Comparison of ENCODE assay signal across 8 cellular contexts in the genomic region with DNA sequence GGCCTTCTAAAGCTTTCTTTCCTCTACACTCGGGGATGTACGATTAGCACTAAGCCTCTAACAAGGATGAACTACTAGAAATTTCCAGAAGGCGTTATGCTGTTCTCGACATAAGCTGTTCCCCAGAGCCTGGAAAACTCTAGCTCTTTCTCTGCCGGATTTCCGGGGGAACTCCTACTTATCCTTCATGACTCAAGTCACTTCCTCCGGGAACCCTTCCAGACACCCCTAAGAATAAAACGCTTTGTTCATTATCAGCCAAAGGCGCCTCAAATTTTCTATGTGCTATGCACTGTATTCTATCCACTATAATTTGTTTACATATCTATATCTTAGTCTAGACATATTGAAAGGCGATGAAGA. TPM values are rescaled to one million over a fixed set of nuclear protein-coding genes. Genes with fewer than 3 reads are reported as not detected.
DNase-seq lines count a peak whose midpoint lies in the region; ATAC-seq and TF ChIP-seq lines count a peak whose summit lies in the region.

No MANE protein-coding gene starts in this region.

- peaks cover 12% of the 10 kb centered on the region for H3K4me1 ChIP-seq in fibroblast of lung (ENCODE audit: control insufficient read depth, extremely low read depth, insufficient read depth, low read length)
- peaks cover 39% of the 10 kb centered on the region for H3K4me1 ChIP-seq in vagina

- DNase-seq in BJ (ENCODE audit: low read depth) (no peak), HFFc6 (peak; percentile 71), fibroblast of lung (ENCODE audit: low read depth in 2 of 2) (peak; percentile 63 to 77), myocyte (ENCODE audit: low read depth) (peak; percentile 79), vagina (ENCODE audit: extremely low spot score in 2 of 2) (no peak), NCI-H187 (lab: John Stamatoyannopoulos, UW) (no peak)
- DNase-seq in activated CD4-positive, alpha-beta memory T cell treated with anti-CD3 and anti-CD28 coated beads, Interleukin-2, amount 10 ng/mL, durations not matched to agents 7 days and 5 days, result no peak

- H3K4me1 Mint-ChIP-seq in HFFc6 (ENCODE audit: low read depth), result peaks cover 64% of the 10 kb centered on the region
- H3K4me1 Mint-ChIP-seq in activated CD4-positive, alpha-beta memory T cell treated with anti-CD3 and anti-CD28 coated beads, Interleukin-2, amount 10 ng/mL, durations not matched to agents 7 days and 5 days, result peaks cover 61% of the 10 kb centered on the region

- H3K36me3 Mint-ChIP-seq in HFFc6 (ENCODE audit: low read depth), result peaks cover 8% of the 10 kb centered on the region
- H3K36me3 Mint-ChIP-seq in activated CD4-positive, alpha-beta memory T cell treated with anti-CD3 and anti-CD28 coated beads, Interleukin-2, amount 10 ng/mL, durations not matched to agents 7 days and 5 days (ENCODE audit: low read depth), result peaks cover 10% of the 10 kb centered on the region

- ATAC-seq in GM18909 (IDR thresholded peaks at IDR 0.05; ENCODE audit: poor library complexity, unreplicated experiment), result no peak

- peaks cover 5% of the 10 kb centered on the region; the same call in 1 of the 2 replicates for H3K27me3 Mint-ChIP-seq in HFFc6 (ENCODE audit: insufficient read depth)
- H3K27me3 Mint-ChIP-seq in activated CD4-positive, alpha-beta memory T cell treated with anti-CD3 and anti-CD28 coated beads, Interleukin-2, amount 10 ng/mL, durations not matched to agents 7 days and 5 days, result no peaks in the 10 kb centered on the region

- intact Hi-C loops in vagina (cut with DNase I), result no loop called here

- H3K9ac ChIP-seq in fibroblast of lung (ENCODE audit: insufficient read depth, low read length), result peak overlapping the region; percentile 86

- H3K79me2 ChIP-seq in fibroblast of lung (ENCODE audit: control insufficient read depth, insufficient read depth, low read length), result peaks cover 24% of the 10 kb centered on the region

- H3K27me3 ChIP-seq in BJ (ENCODE audit: control insufficient read depth, insufficient read depth, low read length) (no peaks in the 10 kb centered on the region), fibroblast of lung (ENCODE audit: control insufficient read depth, insufficient read depth, low read length) (no peaks in the 10 kb centered on the region), vagina (no peaks in the 10 kb centered on the region)

- peak overlapping the region; percentile 74 for H3K4me2 ChIP-seq in fibroblast of lung (ENCODE audit: extremely low read depth, insufficient read depth, low read length)

- H3K27ac ChIP-seq in fibroblast of lung (ENCODE audit: insufficient read depth, low read length) (peak overlapping the region; percentile 80), vagina (peak overlapping the region; percentile 90)

- peak overlapping the region; percentile 69 for H3K4me3 ChIP-seq in BJ (ENCODE audit: low read depth, low read length)
- H3K4me3 ChIP-seq in fibroblast of lung (replicated peaks in 1 of 4; ENCODE audit: control extremely low read depth in 1 of 4, insufficient read depth in 1 of 4, low read depth in 3 of 4, low read length in 4 of 4), result peak overlapping the region; percentile 83 to 100 (median 94)
- peak overlapping the region; percentile 76 to 92 for H3K4me3 ChIP-seq in vagina

- CTCF ChIA-PET in BJ (lab: Yijun Ruan, JAX), result interaction anchor here (0.7 to 1.0 kb wide), 3 partner anchors 11 to 21 kb away, joined by 3 read pairs; no protein-coding TSS in a partner anchor
- CTCF ChIA-PET in activated CD4-positive, alpha-beta memory T cell treated with anti-CD3 and anti-CD28 coated beads, Interleukin-2, amount 10 ng/mL, durations not matched to agents 7 days and 5 days (lab: Charles Lee), result interaction anchor here (1.2 kb wide), 1 partner anchor 87 kb away, joined by 3 read pairs; no protein-coding TSS in a partner anchor

- POLR2A ChIA-PET in BJ (lab: Charles Lee), result interaction anchor here (0.8 to 1.4 kb wide), 3 partner anchors 16 to 222 kb away, joined by 3 to 6 read pairs (median 3); partner anchors contain the start of genes GANC, STARD9 and TMEM87A
- POLR2A ChIA-PET in activated CD4-positive, alpha-beta memory T cell treated with anti-CD3 and anti-CD28 coated beads, Interleukin-2, amount 10 ng/mL, durations not matched to agents 7 days and 5 days (lab: Charles Lee), result interaction anchor here (1.2 to 2.3 kb wide), 8 partner anchors 10 to 222 kb away, joined by 3 to 32 read pairs (median 4); partner anchors contain the start of genes GANC, HAUS2, LRRC57 and TMEM87A

- H3K4me3 Mint-ChIP-seq in HFFc6, result peak overlapping the region; percentile 98
- peak overlapping the region; percentile 98 for H3K4me3 Mint-ChIP-seq in activated CD4-positive, alpha-beta memory T cell treated with anti-CD3 and anti-CD28 coated beads, Interleukin-2, amount 10 ng/mL, durations not matched to agents 7 days and 5 days

- TF ChIP-seq CTCF in BJ (IDR thresholded peaks at IDR 0.05; ENCODE audit: insufficient read depth, low read depth, low read length), result no peak
- TF ChIP-seq CTCF in HFFc6 (IDR thresholded peaks at IDR 0.05), result no peak
- TF ChIP-seq CTCF in fibroblast of lung (conservative IDR thresholded peaks at IDR 0.05 in 1 of 2, IDR thresholded peaks at IDR 0.05 in 1 of 2; ENCODE audit: low read depth in 1 of 2, low read length in 2 of 2), result no peak
- no peak for TF ChIP-seq CTCF in vagina (IDR thresholded peaks at IDR 0.05)

- no peaks in the 10 kb centered on the region for H3K9me3 ChIP-seq in fibroblast of lung (ENCODE audit: control insufficient read depth, insufficient read depth, low read depth, low read length)
- H3K9me3 ChIP-seq in vagina, result no peaks in the 10 kb centered on the region

- H3K27ac Mint-ChIP-seq in HFFc6, result peak overlapping the region; percentile 94
- H3K27ac Mint-ChIP-seq in activated CD4-positive, alpha-beta memory T cell treated with anti-CD3 and anti-CD28 coated beads, Interleukin-2, amount 10 ng/mL, durations not matched to agents 7 days and 5 days, result peak overlapping the region; percentile 84

- no peaks in the 10 kb centered on the region for H3K9me3 Mint-ChIP-seq in HFFc6
- H3K9me3 Mint-ChIP-seq in activated CD4-positive, alpha-beta memory T cell treated with anti-CD3 and anti-CD28 coated beads, Interleukin-2, amount 10 ng/mL, durations not matched to agents 7 days and 5 days, result no peaks in the 10 kb centered on the region

- no peak for TF ChIP-seq POLR2A in vagina (IDR thresholded peaks at IDR 0.05)

- peak overlapping the region; percentile 18 for H2AFZ ChIP-seq in fibroblast of lung (ENCODE audit: low read length)

- no peaks in the 10 kb centered on the region for H3K36me3 ChIP-seq in BJ (ENCODE audit: control insufficient read depth, insufficient read depth, low read length)
- no peaks in the 10 kb centered on the region for H3K36me3 ChIP-seq in fibroblast of lung (ENCODE audit: control insufficient read depth, insufficient read depth, low read length)
- H3K36me3 ChIP-seq in vagina, result no peaks in the 10 kb centered on the region

- H4K20me1 ChIP-seq in fibroblast of lung (ENCODE audit: control insufficient read depth, extremely low read depth, insufficient read depth, low read length), result no peaks in the 10 kb centered on the region

RNA-seq across cellular contexts. Expression of gene SNAP23, which starts 0.5 kb away (rescaled TPM):
- polyA plus RNA-seq in BJ (2011; rRNA removed) (28.5 and 40.7 TPM in 2 replicates), fibroblast of lung (56.8 and 80.9 TPM in 2 replicates)
- polyA minus RNA-seq in BJ (2011; rRNA and poly(A)+ RNA removed), result 11.5 and 13.8 TPM in 2 replicates
- 10 to 100 TPM; 48.1 to 65.7 (median 55.8) TPM for total RNA-seq in HFFc6 (2021; fragmentation: NEBNext Ultra II Directional; extraction: Animal tissue kit (Norgen Biotek cat#: 25700))
- total RNA-seq in activated CD4-positive, alpha-beta memory T cell treated with anti-CD3 and anti-CD28 coated beads, Interleukin-2, amount 10 ng/mL, durations not matched to agents 7 days and 5 days, result 10 to 100 TPM; 46.0 to 49.1 TPM
- total RNA-seq in fibroblast of lung (79.1 and 84.6 TPM in 2 replicates), myocyte (73.0 and 91.6 TPM in 2 replicates), vagina (60.9 TPM)
- 45.7 and 57.0 TPM in 2 replicates for polyA plus RNA-seq in fibroblast of lung (2012)
- 5.9 and 7.2 TPM in 2 replicates for polyA minus RNA-seq in fibroblast of lung (ENCODE audit: low replicate concordance)
- 54.2 TPM for polyA plus RNA-seq in myocyte (2012)

RNA-seq across cellular contexts. Expression of gene ZNF106, which starts 4.0 kb away (rescaled TPM):
- 15.4 and 24.1 TPM in 2 replicates for polyA plus RNA-seq in BJ (2011; rRNA removed)
- polyA minus RNA-seq in BJ (2011; rRNA and poly(A)+ RNA removed), result 32.5 and 32.9 TPM in 2 replicates
- 10 to 100 TPM; 51.5 to 58.9 (median 56.1) TPM for total RNA-seq in HFFc6 (2021; fragmentation: NEBNext Ultra II Directional; extraction: Animal tissue kit (Norgen Biotek cat#: 25700))
- total RNA-seq in activated CD4-positive, alpha-beta memory T cell treated with anti-CD3 and anti-CD28 coated beads, Interleukin-2, amount 10 ng/mL, durations not matched to agents 7 days and 5 days, result 10 to 100 TPM; 43.6 to 47.8 TPM
- 109 and 149 TPM in 2 replicates for total RNA-seq in fibroblast of lung
- 49.5 and 54.4 TPM in 2 replicates for polyA plus RNA-seq in fibroblast of lung
- 34.1 and 51.1 TPM in 2 replicates for polyA plus RNA-seq in fibroblast of lung (2012)
- 62.2 and 117 TPM in 2 replicates for polyA minus RNA-seq in fibroblast of lung (ENCODE audit: low replicate concordance)
- 236 and 741 TPM in 2 replicates for total RNA-seq in myocyte
- polyA plus RNA-seq in myocyte (2012), result 86.2 TPM
- 38.1 TPM for total RNA-seq in vagina

RNA-seq across cellular contexts. Expression of gene LRRC57, which starts 53.6 kb away (rescaled TPM):
- polyA plus RNA-seq in BJ (2011; rRNA removed) (11.5 and 19.3 TPM in 2 replicates), fibroblast of lung (17.1 and 19.3 TPM in 2 replicates)
- 4.2 and 4.4 TPM in 2 replicates for polyA minus RNA-seq in BJ (2011; rRNA and poly(A)+ RNA removed)
- 10 to 100 TPM; 18.5 to 22.9 (median 20.4) TPM for total RNA-seq in HFFc6 (2021; fragmentation: NEBNext Ultra II Directional; extraction: Animal tissue kit (Norgen Biotek cat#: 25700))
- total RNA-seq in activated CD4-positive, alpha-beta memory T cell treated with anti-CD3 and anti-CD28 coated beads, Interleukin-2, amount 10 ng/mL, durations not matched to agents 7 days and 5 days, result 10 to 100 TPM; 21.2 to 23.5 TPM
- total RNA-seq in fibroblast of lung (10.3 and 13.9 TPM in 2 replicates), myocyte (9.5 and 11.1 TPM in 2 replicates), vagina (25.3 TPM)
- polyA plus RNA-seq in fibroblast of lung (2012), result 10.3 and 11.3 TPM in 2 replicates
- polyA minus RNA-seq in fibroblast of lung (ENCODE audit: low replicate concordance), result 5.5 and 7.4 TPM in 2 replicates
- polyA plus RNA-seq in myocyte (2012), result 15.6 TPM

RNA-seq across cellular contexts. Expression of gene HAUS2, which starts 53.7 kb away (rescaled TPM):
- polyA plus RNA-seq in BJ (2011; rRNA removed), result 14.1 and 21.1 TPM in 2 replicates
- polyA minus RNA-seq in BJ (2011; rRNA and poly(A)+ RNA removed), result 4.7 and 5.5 TPM in 2 replicates
- total RNA-seq in HFFc6 (2021; fragmentation: NEBNext Ultra II Directional; extraction: Animal tissue kit (Norgen Biotek cat#: 25700)), result 10 to 100 TPM; 18.0 to 30.5 (median 26.5) TPM
- total RNA-seq in activated CD4-positive, alpha-beta memory T cell treated with anti-CD3 and anti-CD28 coated beads, Interleukin-2, amount 10 ng/mL, durations not matched to agents 7 days and 5 days, result 10 to 100 TPM; 35.1 to 35.8 TPM
- total RNA-seq in fibroblast of lung, result 19.8 and 25.3 TPM in 2 replicates
- 26.2 and 30.4 TPM in 2 replicates for polyA plus RNA-seq in fibroblast of lung
- polyA plus RNA-seq in fibroblast of lung (2012), result 13.6 and 18.3 TPM in 2 replicates
- polyA minus RNA-seq in fibroblast of lung (ENCODE audit: low replicate concordance), result 2.0 and 2.6 TPM in 2 replicates
- 18.0 and 18.7 TPM in 2 replicates for total RNA-seq in myocyte
- polyA plus RNA-seq in myocyte (2012), result 9.7 TPM
- 25.8 TPM for total RNA-seq in vagina

Comparison
In these comparisons a context has a peak if more than half of its experiments do, and no peak if none do; other contexts are left out.
1. DNase-seq: peak in HFFc6 (single experiment), fibroblast of lung (2 of 2) and myocyte (single experiment); none in BJ (single experiment), activated CD4-positive, alpha-beta memory T cell treated with anti-CD3 and anti-CD28 coated beads, Interleukin-2, amount 10 ng/mL, durations not matched to agents 7 days and 5 days (single experiment), vagina (0 of 2) and NCI-H187 (0 of 2).
2. Peak in every context shown above with its lines, with median percentiles within 50 percentile points of each other: H3K4me3 ChIP-seq.